27 cellular contexts compared by ENCODE assay signal in genomic region chr10:82814635-82815034, GRCh38.
DNase-seq lines count a peak whose midpoint lies in the region; ATAC-seq, FAIRE-seq and TF ChIP-seq lines count a peak whose summit lies in the region.
"Had no signal": no experiment of that assay in that cellular context is flagged by ENCODE, and none has a peak within 500 bp of the region (broad histone marks: within the 10 kb centered on the region; RNA-seq: fewer than 3 reads in every experiment).

No MANE protein-coding gene starts in this region.

- CTCF ChIA-PET in endothelial cell of umbilical vein (lab: Charles Lee), result interaction anchor here (0.6 kb wide), 1 partner anchor 1283 kb away, joined by 5 read pairs; no protein-coding TSS in a partner anchor

- H3K4me2 ChIP-seq in endothelial cell of umbilical vein (ENCODE audit: insufficient read depth, low read length), result no peak overlapping the region
- H3K4me2 ChIP-seq in mesenchymal stem cell (ENCODE audit: low read length, poor library complexity, severe bottlenecking), result no peak overlapping the region
- H3K4me2 ChIP-seq: hepatocyte had no signal

- H3K9ac ChIP-seq in endothelial cell of umbilical vein (replicated peaks; ENCODE audit: extremely low read depth, insufficient read depth, low read length) (no peak overlapping the region), mesenchymal stem cell (ENCODE audit: low read length) (no peak overlapping the region)

- TF ChIP-seq POLR2A in endothelial cell of umbilical vein (IDR thresholded peaks at IDR 0.05; ENCODE audit: low read depth, low read length), result no peak

- no peak overlapping the region for H3K18ac ChIP-seq in mesenchymal stem cell (ENCODE audit: low read depth in 1 of 2, low read length in 2 of 2)

- POLR2A ChIA-PET in endothelial cell of umbilical vein (lab: Charles Lee), result no interaction called here

- no peak overlapping the region for H2BK15ac ChIP-seq in mesenchymal stem cell (ENCODE audit: low read depth, poor library complexity, severe bottlenecking)

- no peak overlapping the region for H2BK12ac ChIP-seq in mesenchymal stem cell (ENCODE audit: low read length in 2 of 2)

- ATAC-seq in RWPE2 (ENCODE audit: low read depth) (peak; percentile 54; the same call in 2 of the 3 replicates), GM19328 (IDR thresholded peaks at IDR 0.05; ENCODE audit: unreplicated experiment) (no peak)
- ATAC-seq: gastroesophageal sphincter, left colon, psoas muscle had no signal

- H3K4me3 ChIP-seq in GM12865 (ENCODE audit: low read depth, low read length) (no peak overlapping the region), RWPE2 (ENCODE audit: severe bottlenecking) (no peak overlapping the region), endothelial cell of umbilical vein (replicated peaks in 1 of 3; ENCODE audit: insufficient read depth in 1 of 3, low read depth in 1 of 3, low read length in 3 of 3) (no peak overlapping the region), mesenchymal stem cell (ENCODE audit: insufficient read depth in 1 of 2, low read depth in 1 of 2, low read length in 2 of 2) (no peak overlapping the region), tibial artery (no peak overlapping the region)
- H3K4me3 ChIP-seq: gastroesophageal sphincter, hepatocyte, psoas muscle, SK-N-MC, testis, uterus had no signal

- FAIRE-seq in endothelial cell of umbilical vein (lab: Jason Lieb, UNC), result no peak
- FAIRE-seq: D721Med, GM12892 had no signal

- H4K20me1 ChIP-seq in endothelial cell of umbilical vein (replicated peaks; ENCODE audit: control insufficient read depth, extremely low read depth, insufficient read depth, low read length), result no peaks in the 10 kb centered on the region

- no peaks in the 10 kb centered on the region for H3K79me1 ChIP-seq in mesenchymal stem cell (replicated peaks; ENCODE audit: low read length, poor library complexity, severe bottlenecking)

- dilution Hi-C loops in endothelial cell of umbilical vein (cut with MboI; ENCODE audit: extremely low pct_ligation_motif_present, low sequenced_read_pairs), result no loop called here

- H3K23ac ChIP-seq in mesenchymal stem cell (ENCODE audit: low read length in 2 of 2), result no peak overlapping the region

- no peaks in the 10 kb centered on the region for H3K36me3 ChIP-seq in RWPE2 (ENCODE audit: low read depth)
- H3K36me3 ChIP-seq in endothelial cell of umbilical vein (ENCODE audit: control insufficient read depth in 2 of 2, extremely low read depth in 1 of 2, insufficient read depth in 2 of 2, low read length in 2 of 2), result no peaks in the 10 kb centered on the region
- no peaks in the 10 kb centered on the region for H3K36me3 ChIP-seq in mesenchymal stem cell (ENCODE audit: control insufficient read depth in 1 of 2, insufficient read depth in 2 of 2, low read depth in 1 of 2, low read length in 2 of 2)
- H3K36me3 ChIP-seq in tibial artery, result no peaks in the 10 kb centered on the region
- H3K36me3 ChIP-seq: gastroesophageal sphincter, neutrophil, uterus had no signal

- no peak overlapping the region for H3K14ac ChIP-seq in mesenchymal stem cell (ENCODE audit: low read length in 2 of 2)

- H3K79me2 ChIP-seq in endothelial cell of umbilical vein (ENCODE audit: control insufficient read depth, insufficient read depth, low read length), result no peaks in the 10 kb centered on the region
- H3K79me2 ChIP-seq: hepatocyte had no signal

- no peak overlapping the region for H2AFZ ChIP-seq in endothelial cell of umbilical vein (ENCODE audit: low read depth, low read length)
- no peak overlapping the region for H2AFZ ChIP-seq in mesenchymal stem cell (ENCODE audit: low read depth, low read length)
- H2AFZ ChIP-seq: hepatocyte had no signal

- H3K9me3 ChIP-seq in RWPE2 (ENCODE audit: severe bottlenecking), result no peaks in the 10 kb centered on the region
- no peaks in the 10 kb centered on the region for H3K9me3 ChIP-seq in endothelial cell of umbilical vein (replicated peaks; ENCODE audit: control insufficient read depth, insufficient read depth, low read length)
- no peaks in the 10 kb centered on the region for H3K9me3 ChIP-seq in mesenchymal stem cell (ENCODE audit: control insufficient read depth, low read length)
- H3K9me3 ChIP-seq in tibial artery, result no peaks in the 10 kb centered on the region
- H3K9me3 ChIP-seq: gastroesophageal sphincter, neutrophil, psoas muscle, testis, uterus had no signal

- H3K9me1 ChIP-seq in endothelial cell of umbilical vein (replicated peaks; ENCODE audit: control insufficient read depth, extremely low read depth, insufficient read depth, low read length), result no peaks in the 10 kb centered on the region

- no peak overlapping the region for H4K91ac ChIP-seq in mesenchymal stem cell (ENCODE audit: low read length)

- no peak overlapping the region for H2BK120ac ChIP-seq in mesenchymal stem cell (ENCODE audit: low read depth, low read length)

- H2AK5ac ChIP-seq in mesenchymal stem cell (ENCODE audit: low read length, severe bottlenecking), result no peak overlapping the region

- TF ChIP-seq CTCF in GM12865 (IDR thresholded peaks at IDR 0.05; ENCODE audit: insufficient read depth, low read depth, low read length, missing control alignments) (no peak), RWPE2 (IDR thresholded peaks at IDR 0.05; ENCODE audit: poor library complexity, severe bottlenecking) (no peak), endothelial cell of umbilical vein (IDR thresholded peaks at IDR 0.05; ENCODE audit: extremely low read depth in 1 of 2, insufficient read depth in 1 of 2, low read depth in 1 of 2, low read length in 2 of 2) (no peak), tibial artery (IDR thresholded peaks at IDR 0.05) (no peak)

- H3K27ac ChIP-seq in RWPE2 (ENCODE audit: poor library complexity, severe bottlenecking) (no peak overlapping the region), endothelial cell of umbilical vein (ENCODE audit: insufficient read depth, low read depth, low read length) (no peak overlapping the region), mesenchymal stem cell (ENCODE audit: low read length, poor library complexity, severe bottlenecking) (no peak overlapping the region), tibial artery (no peak overlapping the region)
- H3K27ac ChIP-seq: epithelial cell of prostate, gastroesophageal sphincter, hepatocyte, neutrophil, psoas muscle, SK-N-MC, testis, uterus, VCaP had no signal

- H3K4me1 ChIP-seq in RWPE2 (ENCODE audit: insufficient read depth, poor library complexity, severe bottlenecking) (peaks cover 8% of the 10 kb centered on the region), endothelial cell of umbilical vein (ENCODE audit: control insufficient read depth, extremely low read depth, insufficient read depth, low read length) (no peaks in the 10 kb centered on the region), mesenchymal stem cell (ENCODE audit: control insufficient read depth, insufficient read depth, low read depth, low read length) (peaks cover 2% of the 10 kb centered on the region), tibial artery (no peaks in the 10 kb centered on the region)
- H3K4me1 ChIP-seq: gastroesophageal sphincter, psoas muscle, testis, uterus had no signal

- DNase-seq in GM12865 (ENCODE audit: low read depth) (peak; percentile 12), RWPE2 (ENCODE audit: low spot score) (no peak), endothelial cell of umbilical vein (ENCODE audit: low read depth, low spot score) (no peak), mesenchymal stem cell (peak; percentile 20), SIG-M5 (lab: John Stamatoyannopoulos, UW) (no peak), tibial artery (no peak), NCI-H2029 treated with DMSO at 0.1 percent for 48 hours (lab: John Stamatoyannopoulos, UW) (no peak)
- DNase-seq: activated CD4-positive, alpha-beta T cell treated with anti-CD3 and anti-CD28 coated beads for 4 hours; activated effector memory CD4-positive, alpha-beta T cell treated with anti-CD3 and anti-CD28 coated beads, Interleukin-2, amount 50 U/mL, for 16 hours; effector CD4-positive, alpha-beta T cell; H9; left colon; NCI-H446; psoas muscle; RPMI8226; stimulated activated naive CD4-positive, alpha-beta T cell treated with Interleukin-2 at 50 U/mL for 16 hours; testis; uterus had no signal

- no peaks in the 10 kb centered on the region for H3K27me3 ChIP-seq in RWPE2 (ENCODE audit: insufficient read depth, poor library complexity, severe bottlenecking)
- H3K27me3 ChIP-seq in endothelial cell of umbilical vein (ENCODE audit: control insufficient read depth in 2 of 2, insufficient read depth in 2 of 2, low read length in 2 of 2), result no peaks in the 10 kb centered on the region
- no peaks in the 10 kb centered on the region for H3K27me3 ChIP-seq in mesenchymal stem cell (ENCODE audit: control insufficient read depth in 1 of 2, insufficient read depth in 1 of 2, low read length in 2 of 2)
- no peaks in the 10 kb centered on the region for H3K27me3 ChIP-seq in tibial artery
- H3K27me3 ChIP-seq: gastroesophageal sphincter, hepatocyte, neutrophil, testis, uterus had no signal

- no peak overlapping the region for H3K4ac ChIP-seq in mesenchymal stem cell (ENCODE audit: low read depth in 1 of 2, low read length in 2 of 2)

- no peak overlapping the region for H4K8ac ChIP-seq in mesenchymal stem cell (ENCODE audit: low read length)

- BruUV-seq in endothelial cell of umbilical vein (replicated peaks; lab: Mats Ljungman, UMichigan), result no TSS peak

- intact Hi-C loops in endothelial cell of umbilical vein (cut with micrococcal nuclease), result no loop called here
- intact Hi-C loops in tibial artery (cut with DNase I; ENCODE audit: low total_unique reads), result no loop called here

- H2BK5ac ChIP-seq in mesenchymal stem cell (ENCODE audit: low read depth, low read length, poor library complexity, severe bottlenecking), result no peak overlapping the region

TF ChIP-seq in endothelial cell of umbilical vein, 7 proteins besides CTCF, POLR2A, EP300 and RAD21:
- TF ChIP-seq GATA2 (IDR thresholded peaks at IDR 0.05; ENCODE audit: insufficient read depth, insufficient read length, low read depth, low read length), result no peak
- TF ChIP-seq EZH2 (IDR thresholded peaks at IDR 0.05; ENCODE audit: borderline replicate concordance, low read depth, low read length, severe bottlenecking), result no peak
- TF ChIP-seq FOS (IDR thresholded peaks at IDR 0.05; ENCODE audit: borderline replicate concordance, insufficient read depth, low read length), result peak; percentile 21
- no peak for TF ChIP-seq MYC (IDR thresholded peaks at IDR 0.05; ENCODE audit: low read depth, low read length)

Comparison
In these comparisons a context has a peak if more than half of its experiments do, and no peak if none do; other contexts are left out.
1. DNase-seq: peak in GM12865 (single experiment) and mesenchymal stem cell (single experiment); none in RWPE2 (single experiment), endothelial cell of umbilical vein (single experiment), SIG-M5 (single experiment), tibial artery (0 of 2) and NCI-H2029 treated with DMSO at 0.1 percent for 48 hours (single experiment).